Comparison of ENCODE assay signal across 22 cellular contexts in the genomic region with DNA sequence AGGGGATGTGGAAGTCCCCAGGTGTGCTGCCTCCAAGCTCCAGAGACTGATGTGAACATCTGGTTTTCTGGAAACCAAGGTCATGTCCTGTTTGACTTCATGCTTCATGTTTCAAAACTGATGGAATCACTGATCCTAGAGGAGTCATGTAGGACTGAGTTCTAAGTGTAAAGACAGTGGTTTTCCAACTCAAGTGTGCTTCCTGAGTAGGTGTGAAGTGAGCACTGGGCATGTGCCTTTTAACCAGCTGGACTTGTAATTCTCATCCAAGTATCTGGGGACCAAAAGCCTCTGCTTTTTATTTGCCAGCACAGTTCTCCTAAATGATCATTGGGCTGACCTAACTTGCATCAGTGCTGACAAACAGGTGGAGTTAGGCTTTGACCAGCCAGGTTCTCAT. TPM values are rescaled to one million over a fixed set of nuclear protein-coding genes. Genes with fewer than 3 reads are reported as not detected.
DNase-seq lines count a peak whose midpoint lies in the region; FAIRE-seq and TF ChIP-seq lines count a peak whose summit lies in the region.
"Had no signal": no experiment of that assay in that cellular context is flagged by ENCODE, and none has a peak within 500 bp of the region (broad histone marks: within the 10 kb centered on the region; RNA-seq: fewer than 3 reads in every experiment).

No MANE protein-coding gene starts in this region.

- POLR2A ChIA-PET in endothelial cell of umbilical vein (lab: Charles Lee), result no interaction called here
- POLR2A ChIA-PET in CD8-positive, alpha-beta memory T cell (lab: Charles Lee), result no interaction called here

- H3K4me3 ChIP-seq in BLaER1 treated with 17β-estradiol and CSF1 and Interleukin-3, amounts not matched to agents 10 nM and 100 nM, result no peak overlapping the region
- H3K4me3 ChIP-seq in endothelial cell of umbilical vein (replicated peaks in 1 of 3; ENCODE audit: insufficient read depth in 1 of 3, low read depth in 1 of 3, low read length in 3 of 3), result no peak overlapping the region
- no peak overlapping the region for H3K4me3 ChIP-seq in parathyroid adenoma (ENCODE audit: low read depth, low read length)
- no peak overlapping the region for H3K4me3 ChIP-seq in CD8-positive, alpha-beta memory T cell (ENCODE audit: low read length)
- H3K4me3 ChIP-seq: MG63, SJSA1 had no signal

- H3K4me2 ChIP-seq in BLaER1 treated with 17β-estradiol and CSF1 and Interleukin-3, amounts not matched to agents 10 nM and 100 nM, result peak overlapping the region; percentile 54 to 94 (median 71); a peak in 21 of 22 replicates
- no peak overlapping the region for H3K4me2 ChIP-seq in endothelial cell of umbilical vein (ENCODE audit: insufficient read depth, low read length)
- no peak overlapping the region for H3K4me2 ChIP-seq in parathyroid adenoma (ENCODE audit: low read length)

- H3K9ac ChIP-seq in BLaER1 treated with 17β-estradiol and CSF1 and Interleukin-3, amounts not matched to agents 10 nM and 100 nM, result peak overlapping the region in 2 of 11 experiments; percentile 2 to 30; a peak in 1 of 22 replicates
- H3K9ac ChIP-seq in endothelial cell of umbilical vein (replicated peaks; ENCODE audit: extremely low read depth, insufficient read depth, low read length) (no peak overlapping the region), parathyroid adenoma (no peak overlapping the region)

- H3K9me3 ChIP-seq in BLaER1 treated with 17β-estradiol and CSF1 and Interleukin-3, amounts not matched to agents 10 nM and 100 nM (replicated peaks in 1 of 11), result peaks cover 0 to 7% (median 0%) of the 10 kb centered on the region in 11 experiments; a peak in 3 of 22 replicates
- H3K9me3 ChIP-seq in KOPT-K1 (ENCODE audit: insufficient read depth, low read length, poor library complexity, severe bottlenecking) (peaks cover 6% of the 10 kb centered on the region), endothelial cell of umbilical vein (replicated peaks; ENCODE audit: control insufficient read depth, insufficient read depth, low read length) (no peaks in the 10 kb centered on the region), parathyroid adenoma (ENCODE audit: control insufficient read depth, low read length) (no peaks in the 10 kb centered on the region)
- no peaks in the 10 kb centered on the region for H3K9me3 ChIP-seq in CD8-positive, alpha-beta memory T cell (ENCODE audit: low read length)
- H3K9me3 ChIP-seq: MG63, SJSA1 had no signal

- H3K27me3 ChIP-seq in BLaER1 treated with 17β-estradiol and CSF1 and Interleukin-3, amounts not matched to agents 10 nM and 100 nM, result peaks cover 0 to 92% (median 0%) of the 10 kb centered on the region in 11 experiments; a peak in 6 of 22 replicates
- H3K27me3 ChIP-seq in endothelial cell of umbilical vein (ENCODE audit: control insufficient read depth in 2 of 2, insufficient read depth in 2 of 2, low read length in 2 of 2) (no peaks in the 10 kb centered on the region), parathyroid adenoma (ENCODE audit: control insufficient read depth, insufficient read depth, low read length) (no peaks in the 10 kb centered on the region)
- H3K27me3 ChIP-seq in CD8-positive, alpha-beta memory T cell (ENCODE audit: insufficient read depth, low read length, poor library complexity, severe bottlenecking), result no peaks in the 10 kb centered on the region
- H3K27me3 ChIP-seq: MG63, SJSA1 had no signal

- H3K27ac Mint-ChIP-seq in CD8-positive, alpha-beta memory T cell, result peak overlapping the region in 1 of 8 donors; percentile 35

- intact Hi-C loops in endothelial cell of umbilical vein (cut with micrococcal nuclease), result no loop called here

- CTCF ChIA-PET in endothelial cell of umbilical vein (lab: Charles Lee), result interaction anchor here (0.8 to 2.1 kb wide), 7 partner anchors 8 to 38 kb away, joined by 3 to 6 read pairs (median 4); no protein-coding TSS in a partner anchor
- CTCF ChIA-PET in CD8-positive, alpha-beta memory T cell (lab: Charles Lee), result no interaction called here

- no TSS peak for BruUV-seq in endothelial cell of umbilical vein (replicated peaks; lab: Mats Ljungman, UMichigan)

- no peaks in the 10 kb centered on the region for H3K36me3 Mint-ChIP-seq in CD8-positive, alpha-beta memory T cell

- no peaks in the 10 kb centered on the region for H3K9me3 Mint-ChIP-seq in CD8-positive, alpha-beta memory T cell

- no peaks in the 10 kb centered on the region for H4K20me1 ChIP-seq in BLaER1 treated with 17β-estradiol and CSF1 and Interleukin-3, amounts not matched to agents 10 nM and 100 nM
- no peaks in the 10 kb centered on the region for H4K20me1 ChIP-seq in endothelial cell of umbilical vein (replicated peaks; ENCODE audit: control insufficient read depth, extremely low read depth, insufficient read depth, low read length)

- H3K27me3 Mint-ChIP-seq in CD8-positive, alpha-beta memory T cell, result peaks cover 7 to 27% of the 10 kb centered on the region in 2 donors

- H3K4me1 Mint-ChIP-seq in CD8-positive, alpha-beta memory T cell, result no peaks in the 10 kb centered on the region

- H3K9me1 ChIP-seq in endothelial cell of umbilical vein (replicated peaks; ENCODE audit: control insufficient read depth, extremely low read depth, insufficient read depth, low read length), result no peaks in the 10 kb centered on the region

- peak overlapping the region in 3 of 11 experiments; percentile 23 to 27 (median 25); a peak in 2 of 22 replicates for H3K27ac ChIP-seq in BLaER1 treated with 17β-estradiol and CSF1 and Interleukin-3, amounts not matched to agents 10 nM and 100 nM
- H3K27ac ChIP-seq in KOPT-K1 (ENCODE audit: low read depth, low read length, poor library complexity, severe bottlenecking) (peak overlapping the region; percentile 54), endothelial cell of umbilical vein (ENCODE audit: insufficient read depth, low read depth, low read length) (no peak overlapping the region), parathyroid adenoma (no peak overlapping the region)
- no peak overlapping the region for H3K27ac ChIP-seq in CD8-positive, alpha-beta memory T cell (ENCODE audit: low read depth, low read length)
- H3K27ac ChIP-seq: SJSA1 had no signal

- TF ChIP-seq CTCF in endothelial cell of umbilical vein (IDR thresholded peaks at IDR 0.05; ENCODE audit: extremely low read depth in 1 of 2, insufficient read depth in 1 of 2, low read depth in 1 of 2, low read length in 2 of 2), result no peak
- TF ChIP-seq CTCF in parathyroid adenoma (IDR thresholded peaks at IDR 0.05), result no peak

- no peak for TF ChIP-seq POLR2A in endothelial cell of umbilical vein (IDR thresholded peaks at IDR 0.05; ENCODE audit: low read depth, low read length)

- H2AFZ ChIP-seq in endothelial cell of umbilical vein (ENCODE audit: low read depth, low read length), result peak overlapping the region; percentile 52
- H2AFZ ChIP-seq in parathyroid adenoma, result peak overlapping the region; percentile 50

- DNase-seq in endothelial cell of umbilical vein (ENCODE audit: low read depth, low spot score), result no peak
- no peak for DNase-seq in NCI-H2171 treated with DMSO at 0.1 percent for 48 hours (lab: John Stamatoyannopoulos, UW)
- no peak for DNase-seq in CD8-positive, alpha-beta memory T cell
- DNase-seq in T-helper 9 cell, result no peak
- DNase-seq: DMS153; H7; Kasumi-1; MG63; NCI-H1417 treated with DMSO at 0.1 percent for 48 hours; NCI-H187; NCI-H226; NCI-H748 treated with DMSO at 0.1 percent for 48 hours; NK-92 treated with Interleukin-12 subunit alpha and Interleukin-12 subunit beta, amount 100 ng/mL, for 24 hours; T-helper 1 cell had no signal

- H3K4me3 Mint-ChIP-seq in CD8-positive, alpha-beta memory T cell, result no peak overlapping the region

- no peak for FAIRE-seq in endothelial cell of umbilical vein (lab: Jason Lieb, UNC)
- FAIRE-seq: A204.1, G401.6, GM12892, GM18507 had no signal

- peaks cover 22 to 100% (median 89%) of the 10 kb centered on the region in 10 experiments for H3K4me1 ChIP-seq in BLaER1 treated with 17β-estradiol and CSF1 and Interleukin-3, amounts not matched to agents 10 nM and 100 nM
- peaks cover 7% of the 10 kb centered on the region for H3K4me1 ChIP-seq in endothelial cell of umbilical vein (ENCODE audit: control insufficient read depth, extremely low read depth, insufficient read depth, low read length)
- H3K4me1 ChIP-seq in parathyroid adenoma, result no peaks in the 10 kb centered on the region
- H3K4me1 ChIP-seq in CD8-positive, alpha-beta memory T cell (ENCODE audit: insufficient read depth, low read length), result no peaks in the 10 kb centered on the region

- H3K36me3 ChIP-seq in BLaER1 treated with 17β-estradiol and CSF1 and Interleukin-3, amounts not matched to agents 10 nM and 100 nM, result no peaks in the 10 kb centered on the region
- peaks cover 33% of the 10 kb centered on the region for H3K36me3 ChIP-seq in KOPT-K1 (ENCODE audit: insufficient read depth, low read length)
- H3K36me3 ChIP-seq in endothelial cell of umbilical vein (ENCODE audit: control insufficient read depth in 2 of 2, extremely low read depth in 1 of 2, insufficient read depth in 2 of 2, low read length in 2 of 2), result no peaks in the 10 kb centered on the region
- H3K36me3 ChIP-seq in parathyroid adenoma (ENCODE audit: control insufficient read depth, insufficient read depth, low read length), result no peaks in the 10 kb centered on the region
- no peaks in the 10 kb centered on the region for H3K36me3 ChIP-seq in CD8-positive, alpha-beta memory T cell (ENCODE audit: insufficient read depth, low read length)
- H3K36me3 ChIP-seq: MG63, SJSA1 had no signal

- dilution Hi-C loops in endothelial cell of umbilical vein (cut with MboI; ENCODE audit: extremely low pct_ligation_motif_present, low sequenced_read_pairs), result no loop called here

- no peaks in the 10 kb centered on the region for H3K79me2 ChIP-seq in endothelial cell of umbilical vein (ENCODE audit: control insufficient read depth, insufficient read depth, low read length)
- H3K79me2 ChIP-seq in parathyroid adenoma, result no peaks in the 10 kb centered on the region

TF ChIP-seq in endothelial cell of umbilical vein, 7 proteins besides CTCF, POLR2A, EP300 and RAD21 (continues in another document):
- TF ChIP-seq FOS (IDR thresholded peaks at IDR 0.05; ENCODE audit: borderline replicate concordance, insufficient read depth, low read length) (no peak), JUN (IDR thresholded peaks at IDR 0.05; ENCODE audit: borderline replicate concordance, insufficient read depth, insufficient read length, low read depth) (no peak)

RNA-seq across cellular contexts. Expression of gene ABCA4, which starts 36.9 kb away (rescaled TPM):
- 4.9 and 5.0 TPM in 2 replicates for total RNA-seq in endothelial cell of umbilical vein
- 2.3 and 2.5 TPM in 2 replicates for polyA plus RNA-seq in endothelial cell of umbilical vein
- polyA plus RNA-seq in endothelial cell of umbilical vein (2011; cell fraction: cytosol; rRNA removed), result 1.1 TPM in 2 replicates
- 8.9 and 12.1 TPM in 2 replicates for polyA plus RNA-seq in endothelial cell of umbilical vein (2011; cell fraction: nucleus; rRNA removed)
- 2.0 and 5.2 TPM in 2 replicates for polyA plus RNA-seq in endothelial cell of umbilical vein (2012)
- polyA minus RNA-seq in endothelial cell of umbilical vein, result 3.4 and 5.3 TPM in 2 replicates
- polyA minus RNA-seq in endothelial cell of umbilical vein (2011; cell fraction: cytosol; rRNA and poly(A)+ RNA removed), result 3.3 TPM
- 9.0 and 9.1 TPM in 2 replicates for polyA minus RNA-seq in endothelial cell of umbilical vein (2011; cell fraction: nucleus; rRNA and poly(A)+ RNA removed)
- not detected for total RNA-seq in CD8-positive, alpha-beta memory T cell
- not detected for polyA plus RNA-seq in CD8-positive, alpha-beta memory T cell

Comparison
In these comparisons a context has a peak if more than half of its experiments do, and no peak if none do; other contexts are left out.
1. H3K4me2 ChIP-seq: peak in BLaER1 treated with 17β-estradiol and CSF1 and Interleukin-3, amounts not matched to agents 10 nM and 100 nM (11 of 11); none in endothelial cell of umbilical vein (single experiment) and parathyroid adenoma (single experiment).